ENCODE assay signal across 8 cellular contexts in the genomic region with DNA sequence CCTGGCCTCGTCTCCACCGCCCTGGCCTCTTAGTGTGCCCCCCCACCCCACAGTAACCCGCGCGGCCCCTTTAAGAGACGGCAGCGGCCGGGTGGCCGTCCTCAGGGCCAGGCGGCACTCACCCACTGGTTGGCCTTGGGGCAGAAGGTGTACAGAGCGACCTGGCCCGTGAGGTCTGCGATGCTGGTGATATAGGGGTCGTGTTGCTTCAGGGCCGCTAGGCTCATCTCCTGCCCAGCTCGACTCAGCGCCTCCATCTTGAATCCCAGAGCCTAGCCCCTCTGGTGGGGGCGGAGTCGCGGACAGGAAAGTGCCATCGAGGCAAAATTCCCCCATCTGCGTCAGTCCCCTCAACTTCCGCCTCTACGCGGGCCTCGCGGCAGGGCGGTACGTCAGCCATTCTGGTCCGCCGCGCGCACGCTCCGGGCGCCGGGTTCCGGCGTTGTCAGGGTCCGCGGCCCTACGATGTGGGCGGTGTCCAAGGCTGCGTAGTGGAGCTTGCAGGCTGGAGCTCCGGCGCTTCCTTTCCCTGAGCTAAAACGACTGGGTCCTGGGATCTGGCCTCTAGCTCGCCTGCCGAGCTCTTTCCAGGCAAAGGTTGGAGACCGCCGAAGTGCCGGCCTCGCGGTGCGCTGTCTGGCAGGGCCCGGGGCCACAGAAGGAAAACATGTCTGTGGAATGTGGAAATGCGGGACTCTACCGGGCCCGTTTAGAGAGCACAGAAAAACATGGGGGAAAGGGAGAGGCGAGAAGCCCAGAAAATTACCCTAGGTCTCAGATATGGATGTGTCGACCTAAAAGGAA. TPM values are rescaled to one million over a fixed set of nuclear protein-coding genes. Genes with fewer than 3 reads are reported as not detected.
A peak's percentile ranks its signal among the peaks of the same experiment; 100 is the strongest.
DNase-seq lines count a peak whose midpoint lies in the region; ATAC-seq, FAIRE-seq and TF ChIP-seq lines count a peak whose summit lies in the region.

A gene (minus strand): TSS at position 283 of the 804 bp plus-strand sequence. CDS start 26 bp downstream, at position 257.

- intact Hi-C loops in activated CD4-positive, alpha-beta T cell treated with anti-CD3 and anti-CD28 coated beads, Interleukin-2, amount 10 ng/mL, durations not matched to agents 24 days and 14 days (cut with micrococcal nuclease), result loop anchor here (1.0 to 10.0 kb wide), 5 partner anchors 47 to 545 kb away; a partner anchor contains a TSS

- peak within 1 kb of the TSS; percentile 96 for H3K4me3 Mint-ChIP-seq in activated CD4-positive, alpha-beta T cell treated with anti-CD3 and anti-CD28 coated beads, Interleukin-2, amount 10 ng/mL, durations not matched to agents 24 days and 14 days

- H3K36me3 Mint-ChIP-seq in activated CD4-positive, alpha-beta T cell treated with anti-CD3 and anti-CD28 coated beads, Interleukin-2, amount 10 ng/mL, durations not matched to agents 24 days and 14 days (ENCODE audit: low read depth), result peaks cover 20% of the 10 kb centered on the region

- H3K9me3 Mint-ChIP-seq in activated CD4-positive, alpha-beta T cell treated with anti-CD3 and anti-CD28 coated beads, Interleukin-2, amount 10 ng/mL, durations not matched to agents 24 days and 14 days, result no peaks in the 10 kb centered on the region

- no peak for TF ChIP-seq CTCF in BJ (IDR thresholded peaks at IDR 0.05; ENCODE audit: insufficient read depth, low read depth, low read length)

- H3K4me1 Mint-ChIP-seq in activated CD4-positive, alpha-beta T cell treated with anti-CD3 and anti-CD28 coated beads, Interleukin-2, amount 10 ng/mL, durations not matched to agents 24 days and 14 days, result peaks cover 20% of the 10 kb centered on the region

- peak; percentile 93 for ATAC-seq in HG03457 (IDR thresholded peaks at IDR 0.05; ENCODE audit: unreplicated experiment)

- peaks cover under 1% of the 10 kb centered on the region for H3K36me3 ChIP-seq in BJ (ENCODE audit: control insufficient read depth, insufficient read depth, low read length)

- CTCF ChIA-PET in BJ (lab: Yijun Ruan, JAX), result interaction anchor here (0.7 kb wide), 1 partner anchor 31 kb away, joined by 3 read pairs; no protein-coding TSS in a partner anchor

- POLR2A ChIA-PET in BJ (lab: Charles Lee), result no interaction called here

- no peaks in the 10 kb centered on the region for H3K27me3 Mint-ChIP-seq in activated CD4-positive, alpha-beta T cell treated with anti-CD3 and anti-CD28 coated beads, Interleukin-2, amount 10 ng/mL, durations not matched to agents 24 days and 14 days

- FAIRE-seq in GM19239 (lab: Jason Lieb, UNC), result peak; percentile 95

- peak within 1 kb of the TSS; percentile 100 for H3K27ac Mint-ChIP-seq in activated CD4-positive, alpha-beta T cell treated with anti-CD3 and anti-CD28 coated beads, Interleukin-2, amount 10 ng/mL, durations not matched to agents 24 days and 14 days

- DNase-seq in BJ (ENCODE audit: low read depth) (peak; percentile 71), GM19239 (ENCODE audit: insufficient read length, low spot score) (peak; percentile 91), NCI-H526 treated with DMSO at 0.1 percent for 48 hours (lab: John Stamatoyannopoulos, UW) (peak; percentile 93), cortex of kidney (lab: John Stamatoyannopoulos, UW) (peak; percentile 55), left kidney (ENCODE audit: low read depth, low spot score) (peak; percentile 99)
- peak; percentile 99 for DNase-seq in activated CD4-positive, alpha-beta T cell treated with anti-CD3 and anti-CD28 coated beads, Interleukin-2, amount 10 ng/mL, durations not matched to agents 24 days and 14 days
- peak; percentile 93 to 95 for DNase-seq in stimulated activated CD4-positive, alpha-beta T cell treated with anti-CD3 and anti-CD28 coated beads, Interleukin-2, amount 100 ng/mL, for 24 hours

- H3K4me3 ChIP-seq in BJ (ENCODE audit: low read depth, low read length), result peak within 1 kb of the TSS; percentile 94

- no peaks in the 10 kb centered on the region for H3K27me3 ChIP-seq in BJ (ENCODE audit: control insufficient read depth, insufficient read depth, low read length)

RNA-seq across cellular contexts. Expression of the gene that starts here (rescaled TPM):
- 22.4 and 34.0 TPM in 2 replicates for polyA plus RNA-seq in BJ (2011; rRNA removed)
- polyA minus RNA-seq in BJ (2011; rRNA and poly(A)+ RNA removed), result 29.9 and 61.3 TPM in 2 replicates
- total RNA-seq in activated CD4-positive, alpha-beta T cell treated with anti-CD3 and anti-CD28 coated beads, Interleukin-2, amount 10 ng/mL, durations not matched to agents 24 days and 14 days, result 42.1 and 50.3 TPM in 2 replicates

Comparison
In these comparisons a context has a peak if more than half of its experiments do, and no peak if none do; other contexts are left out.
1. Peak in every context shown above with its lines: DNase-seq, ATAC-seq and H3K4me3 ChIP-seq.